3 cellular contexts compared by ENCODE assay signal in genomic region chr4:107359208-107359607, GRCh38.
A peak's percentile ranks its signal among the peaks of the same experiment; 100 is the strongest.
TF ChIP-seq lines count a peak whose summit lies in the region.

No MANE protein-coding gene starts in this region.

TF ChIP-seq in A549, 52 proteins besides CTCF, POLR2A, EP300 and RAD21:
- TF ChIP-seq MAFK (IDR thresholded peaks at IDR 0.05; ENCODE audit: partially characterized antibody), result peak; percentile 72
- TF ChIP-seq RFX5 (IDR thresholded peaks at IDR 0.05), result no peak

TF ChIP-seq in IMR-90, 13 proteins besides CTCF, POLR2A, EP300 and RAD21:
- TF ChIP-seq CEBPB (IDR thresholded peaks at IDR 0.05; ENCODE audit: low read depth, low read length), result no peak
- TF ChIP-seq MAFK (IDR thresholded peaks at IDR 0.05; ENCODE audit: low read depth, low read length), result peak; percentile 90

TF ChIP-seq in K562, 482 proteins besides CTCF, POLR2A, EP300 and RAD21:
- TF ChIP-seq MAFF (IDR thresholded peaks at IDR 0.05; ENCODE audit: low read length), result peak; percentile 20; the same call in 1 of the 2 replicates
- peak; percentile 42; the same call in 1 of the 2 replicates for TF ChIP-seq MAFK (IDR thresholded peaks at IDR 0.05; ENCODE audit: low read length)
- no peak for TF ChIP-seq ZNF274 (IDR thresholded peaks at IDR 0.05; ENCODE audit: borderline replicate concordance, low read depth, low read length)
- peak; percentile 53 for TF ChIP-seq ZNF316 (IDR thresholded peaks at IDR 0.05)
- TF ChIP-seq DPF2 (IDR thresholded peaks at IDR 0.05), result no peak
TF ChIP-seq in K562: peak in this region for 3.
